11 cellular contexts compared by ENCODE assay signal in genomic region chr10:12221323-12222298, GRCh38. TPM values are rescaled to one million over a fixed set of nuclear protein-coding genes. Genes with fewer than 3 reads are reported as not detected.
DNase-seq lines count a peak whose midpoint lies in the region; ATAC-seq, FAIRE-seq and TF ChIP-seq lines count a peak whose summit lies in the region.
"Had no signal": no experiment of that assay in that cellular context is flagged by ENCODE, and none has a peak within 500 bp of the region (broad histone marks: within the 10 kb centered on the region; RNA-seq: fewer than 3 reads in every experiment).

No MANE protein-coding gene starts in this region.

- no peaks in the 10 kb centered on the region for H3K9me3 Mint-ChIP-seq in activated CD8-positive, alpha-beta T cell treated with anti-CD3 and anti-CD28 coated beads for 36 hours
- H3K9me3 Mint-ChIP-seq in activated CD8-positive, alpha-beta T cell treated with anti-CD3 and anti-CD28 coated beads, Interleukin-2, amount 10 ng/mL, durations not matched to agents 7 days and 5 days (ENCODE audit: insufficient read depth) = no peaks in the 10 kb centered on the region
- no peaks in the 10 kb centered on the region for H3K9me3 Mint-ChIP-seq in activated naive CD8-positive, alpha-beta T cell treated with anti-CD3 and anti-CD28 coated beads, Interleukin-2, amount 50 U/mL, for 24 hours

- POLR2A ChIA-PET in activated CD8-positive, alpha-beta T cell treated with anti-CD3 and anti-CD28 coated beads for 36 hours (lab: Charles Lee) = interaction anchor here (0.6 to 1.8 kb wide), 2 partner anchors 28 to 179 kb away, joined by 3 to 4 read pairs; partner anchors contain the start of gene UPF2
- POLR2A ChIA-PET in activated CD8-positive, alpha-beta T cell treated with anti-CD3 and anti-CD28 coated beads, Interleukin-2, amount 10 ng/mL, durations not matched to agents 7 days and 5 days (lab: Charles Lee) = no interaction called here

- intact Hi-C loops in activated CD8-positive, alpha-beta T cell treated with anti-CD3 and anti-CD28 coated beads for 36 hours (cut with micrococcal nuclease) = no loop called here

- H3K27ac Mint-ChIP-seq in activated CD8-positive, alpha-beta T cell treated with anti-CD3 and anti-CD28 coated beads for 36 hours = peak overlapping the region; percentile 57
- H3K27ac Mint-ChIP-seq in activated CD8-positive, alpha-beta T cell treated with anti-CD3 and anti-CD28 coated beads, Interleukin-2, amount 10 ng/mL, durations not matched to agents 7 days and 5 days = no peak overlapping the region
- H3K27ac Mint-ChIP-seq in activated naive CD8-positive, alpha-beta T cell treated with anti-CD3 and anti-CD28 coated beads, Interleukin-2, amount 50 U/mL, for 24 hours = no peak overlapping the region

- peaks cover 2% of the 10 kb centered on the region for H3K4me1 Mint-ChIP-seq in activated CD8-positive, alpha-beta T cell treated with anti-CD3 and anti-CD28 coated beads for 36 hours (ENCODE audit: low read depth)
- peaks cover 2% of the 10 kb centered on the region for H3K4me1 Mint-ChIP-seq in activated CD8-positive, alpha-beta T cell treated with anti-CD3 and anti-CD28 coated beads, Interleukin-2, amount 10 ng/mL, durations not matched to agents 7 days and 5 days (ENCODE audit: low read depth)
- H3K4me1 Mint-ChIP-seq in activated naive CD8-positive, alpha-beta T cell treated with anti-CD3 and anti-CD28 coated beads, Interleukin-2, amount 50 U/mL, for 24 hours = peaks cover 2% of the 10 kb centered on the region

- H3K4me3 Mint-ChIP-seq in activated CD8-positive, alpha-beta T cell treated with anti-CD3 and anti-CD28 coated beads for 36 hours = no peak overlapping the region
- H3K4me3 Mint-ChIP-seq in activated CD8-positive, alpha-beta T cell treated with anti-CD3 and anti-CD28 coated beads, Interleukin-2, amount 10 ng/mL, durations not matched to agents 7 days and 5 days = no peak overlapping the region
- no peak overlapping the region for H3K4me3 Mint-ChIP-seq in activated naive CD8-positive, alpha-beta T cell treated with anti-CD3 and anti-CD28 coated beads, Interleukin-2, amount 50 U/mL, for 24 hours

- H3K4me3 ChIP-seq in epithelial cell of esophagus (ENCODE audit: low read length) = no peak overlapping the region
- H3K4me3 ChIP-seq: colonic mucosa, upper lobe of right lung had no signal

- no peaks in the 10 kb centered on the region for H3K27me3 Mint-ChIP-seq in activated CD8-positive, alpha-beta T cell treated with anti-CD3 and anti-CD28 coated beads for 36 hours
- H3K27me3 Mint-ChIP-seq in activated CD8-positive, alpha-beta T cell treated with anti-CD3 and anti-CD28 coated beads, Interleukin-2, amount 10 ng/mL, durations not matched to agents 7 days and 5 days (ENCODE audit: low read depth) = no peaks in the 10 kb centered on the region
- H3K27me3 Mint-ChIP-seq in activated naive CD8-positive, alpha-beta T cell treated with anti-CD3 and anti-CD28 coated beads, Interleukin-2, amount 50 U/mL, for 24 hours = no peaks in the 10 kb centered on the region

- no peak for TF ChIP-seq CTCF in activated CD8-positive, alpha-beta T cell treated with anti-CD3 and anti-CD28 coated beads for 36 hours (IDR thresholded peaks at IDR 0.05)
- no peak for TF ChIP-seq CTCF in epithelial cell of esophagus (IDR thresholded peaks at IDR 0.05; ENCODE audit: insufficient read depth, low read depth, low read length, missing control alignments)

- FAIRE-seq in RCC 7860 (lab: Jason Lieb, UNC) = peak; percentile 57

- H3K36me3 Mint-ChIP-seq in activated CD8-positive, alpha-beta T cell treated with anti-CD3 and anti-CD28 coated beads for 36 hours (ENCODE audit: low read depth) = peaks cover 53% of the 10 kb centered on the region
- peaks cover 63% of the 10 kb centered on the region for H3K36me3 Mint-ChIP-seq in activated CD8-positive, alpha-beta T cell treated with anti-CD3 and anti-CD28 coated beads, Interleukin-2, amount 10 ng/mL, durations not matched to agents 7 days and 5 days (ENCODE audit: low read depth)
- peaks cover 59% of the 10 kb centered on the region for H3K36me3 Mint-ChIP-seq in activated naive CD8-positive, alpha-beta T cell treated with anti-CD3 and anti-CD28 coated beads, Interleukin-2, amount 50 U/mL, for 24 hours (ENCODE audit: low read depth)

- no peak for ATAC-seq in activated CD8-positive, alpha-beta T cell treated with anti-CD3 and anti-CD28 coated beads for 36 hours
- no peak for ATAC-seq in activated CD8-positive, alpha-beta T cell treated with anti-CD3 and anti-CD28 coated beads, Interleukin-2, amount 10 ng/mL, durations not matched to agents 7 days and 5 days
- ATAC-seq in GM21619 (IDR thresholded peaks at IDR 0.05; ENCODE audit: unreplicated experiment) (no peak), GM18909 (IDR thresholded peaks at IDR 0.05; ENCODE audit: poor library complexity, unreplicated experiment) (no peak)
- ATAC-seq in activated naive CD8-positive, alpha-beta T cell treated with anti-CD3 and anti-CD28 coated beads, Interleukin-2, amount 50 U/mL, for 24 hours = no peak
- ATAC-seq: upper lobe of right lung had no signal

- CTCF ChIA-PET in activated CD8-positive, alpha-beta T cell treated with anti-CD3 and anti-CD28 coated beads for 36 hours (lab: Charles Lee) = interaction anchor here (1.0 to 1.9 kb wide), 4 partner anchors 9 to 435 kb away, joined by 3 to 6 read pairs (median 4); no protein-coding TSS in a partner anchor
- CTCF ChIA-PET in activated CD8-positive, alpha-beta T cell treated with anti-CD3 and anti-CD28 coated beads, Interleukin-2, amount 10 ng/mL, durations not matched to agents 7 days and 5 days (lab: Charles Lee) = interaction anchor here (1.0 to 1.5 kb wide), 2 partner anchors 21 to 561 kb away, joined by 3 read pairs; no protein-coding TSS in a partner anchor

- DNase-seq in activated CD8-positive, alpha-beta T cell treated with anti-CD3 and anti-CD28 coated beads for 36 hours = no peak
- DNase-seq in activated CD8-positive, alpha-beta T cell treated with anti-CD3 and anti-CD28 coated beads, Interleukin-2, amount 10 ng/mL, durations not matched to agents 7 days and 5 days = no peak
- DNase-seq in RCC 7860 (ENCODE audit: low spot score) = peak; percentile 37
- DNase-seq in epithelial cell of esophagus (ENCODE audit: low read depth) = peak; percentile 73
- DNase-seq in renal cortical epithelial cell (ENCODE audit: low read depth) = peak; percentile 37
- no peak for DNase-seq in activated naive CD8-positive, alpha-beta T cell treated with anti-CD3 and anti-CD28 coated beads, Interleukin-2, amount 50 U/mL, for 24 hours
- DNase-seq: activated CD4-positive, alpha-beta T cell treated with anti-CD3 and anti-CD28 coated beads, Interleukin-2, amount 50 U/mL, for 48 hours; colonic mucosa; upper lobe of right lung had no signal

RNA-seq across cellular contexts. Expression of gene CDC123, which starts 25.6 kb away (rescaled TPM):
- 100 to 1,000 TPM; 123 to 125 TPM for total RNA-seq in activated CD8-positive, alpha-beta T cell treated with anti-CD3 and anti-CD28 coated beads for 36 hours
- total RNA-seq in activated CD8-positive, alpha-beta T cell treated with anti-CD3 and anti-CD28 coated beads, Interleukin-2, amount 10 ng/mL, durations not matched to agents 7 days and 5 days = 100 to 1,000 TPM in 1 of 2 experiments, 10 to 100 TPM in 1; 99.0 to 102 TPM
- 161 and 186 TPM in 2 replicates for total RNA-seq in renal cortical epithelial cell

RNA-seq across cellular contexts. Expression of gene NUDT5, which starts 25.9 kb away (rescaled TPM):
- total RNA-seq in activated CD8-positive, alpha-beta T cell treated with anti-CD3 and anti-CD28 coated beads for 36 hours = 10 to 100 TPM; 95.9 to 98.6 TPM
- total RNA-seq in activated CD8-positive, alpha-beta T cell treated with anti-CD3 and anti-CD28 coated beads, Interleukin-2, amount 10 ng/mL, durations not matched to agents 7 days and 5 days = 10 to 100 TPM; 94.8 to 97.8 TPM
- total RNA-seq in renal cortical epithelial cell = 90.3 and 91.0 TPM in 2 replicates

Comparison
In these comparisons a context has a peak if more than half of its experiments do, and no peak if none do; other contexts are left out.
1. DNase-seq: peak in RCC 7860 (single experiment), epithelial cell of esophagus (single experiment) and renal cortical epithelial cell (single experiment); none in activated CD8-positive, alpha-beta T cell treated with anti-CD3 and anti-CD28 coated beads for 36 hours (single experiment), activated CD8-positive, alpha-beta T cell treated with anti-CD3 and anti-CD28 coated beads, Interleukin-2, amount 10 ng/mL, durations not matched to agents 7 days and 5 days (single experiment) and activated naive CD8-positive, alpha-beta T cell treated with anti-CD3 and anti-CD28 coated beads, Interleukin-2, amount 50 U/mL, for 24 hours (single experiment).